ENCODE assay signal across 8 cellular contexts in the genomic region with DNA sequence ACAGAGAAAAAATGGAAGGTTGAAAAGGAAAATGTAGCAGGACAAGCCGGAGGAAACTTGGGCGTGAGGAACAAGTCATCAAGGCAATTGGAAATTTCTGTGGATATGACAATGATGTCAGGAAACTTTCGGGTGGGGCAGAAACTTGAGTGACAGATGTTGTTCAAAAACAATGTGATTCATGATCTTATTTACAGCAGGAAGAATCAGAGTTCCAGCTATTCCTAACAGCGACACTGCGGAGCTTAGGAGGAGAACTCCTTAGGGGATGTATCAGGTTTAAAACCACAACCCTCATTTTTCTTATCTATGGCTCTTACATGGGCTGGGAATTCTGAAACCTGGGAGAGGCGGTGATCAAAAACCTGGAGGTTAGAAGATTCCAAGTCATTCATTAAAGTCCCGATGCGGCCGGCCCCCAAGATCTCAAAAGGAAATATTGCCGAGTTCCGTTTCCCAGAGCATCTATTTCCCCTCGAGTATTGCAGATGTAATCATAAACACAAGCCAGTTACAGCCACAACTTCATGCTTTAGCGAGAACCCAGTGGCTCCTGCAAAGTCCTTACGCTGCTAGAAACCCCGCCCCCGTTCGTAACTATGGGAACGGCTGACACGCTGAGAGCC. TPM values are rescaled to one million over a fixed set of nuclear protein-coding genes. Genes with fewer than 3 reads are reported as not detected.
DNase-seq lines count a peak whose midpoint lies in the region; ATAC-seq and TF ChIP-seq lines count a peak whose summit lies in the region.

No MANE protein-coding gene starts in this region.

- intact Hi-C loops in CD14-positive monocyte (cut with micrococcal nuclease): no loop called here

- H3K36me3 ChIP-seq in NT2/D1 (ENCODE audit: insufficient read depth, insufficient read length, low read length) (no peaks in the 10 kb centered on the region), endodermal cell (ENCODE audit: control insufficient read depth, insufficient read depth, low read length) (no peaks in the 10 kb centered on the region), neural progenitor cell (no peaks in the 10 kb centered on the region)

- H3K4me1 Mint-ChIP-seq in CD14-positive monocyte (peaks cover 36% of the 10 kb centered on the region), endodermal cell (peaks cover 7% of the 10 kb centered on the region), neural progenitor cell (peaks cover 33% of the 10 kb centered on the region)

- H2AFZ ChIP-seq in neural progenitor cell (replicated peaks): peak overlapping the region; percentile 56

- WGBS in endodermal cell (ENCODE audit: insufficient coverage in 1 of 2, insufficient read length in 1 of 2), 2 experiments: 15% methylated on average over 16 to 19 of the region's 19 CpGs

- H3K9ac ChIP-seq in NT2/D1 (ENCODE audit: insufficient read length, low read depth) (peak overlapping the region; percentile 18), endodermal cell (ENCODE audit: extremely low read depth, low read length, poor library complexity, severe bottlenecking) (no peak overlapping the region), neural progenitor cell (no peak overlapping the region)

- H3K36me3 Mint-ChIP-seq in CD14-positive monocyte: peaks cover 3 to 10% of the 10 kb centered on the region in 2 donors
- no peaks in the 10 kb centered on the region for H3K36me3 Mint-ChIP-seq in endodermal cell (ENCODE audit: low read depth)
- peaks cover 8% of the 10 kb centered on the region for H3K36me3 Mint-ChIP-seq in neural progenitor cell

- H3K9me3 ChIP-seq in NT2/D1 (ENCODE audit: insufficient read depth, low read length) (no peaks in the 10 kb centered on the region), endodermal cell (ENCODE audit: control insufficient read depth, low read length) (no peaks in the 10 kb centered on the region), neural progenitor cell (ENCODE audit: low read depth) (no peaks in the 10 kb centered on the region)

- no peaks in the 10 kb centered on the region for H4K20me1 ChIP-seq in neural progenitor cell (ENCODE audit: low read depth)

- H3K27ac Mint-ChIP-seq in CD14-positive monocyte: peak overlapping the region; percentile 79 to 96 (median 91)
- no peak overlapping the region for H3K27ac Mint-ChIP-seq in endodermal cell
- H3K27ac Mint-ChIP-seq in neural progenitor cell: peak overlapping the region; percentile 1

- DNase-seq in CD14-positive monocyte (ENCODE audit: low spot score) (no peak), NT2/D1 (ENCODE audit: low read depth, low spot score) (no peak), endodermal cell (no peak), neural progenitor cell (ENCODE audit: low spot score) (no peak), NCI-H226 (no peak), epidermal melanocyte (ENCODE audit: insufficient read length, low spot score) (no peak), anterior cingulate cortex (lab: John Stamatoyannopoulos, UW) (no peak)

- H3K27me3 ChIP-seq in NT2/D1 (ENCODE audit: insufficient read depth, insufficient read length) (peaks cover 17% of the 10 kb centered on the region), endodermal cell (ENCODE audit: control insufficient read depth, insufficient read depth, low read length, poor library complexity, severe bottlenecking) (peaks cover 38% of the 10 kb centered on the region), neural progenitor cell (peaks cover 35% of the 10 kb centered on the region)

- H3K4me3 ChIP-seq in NT2/D1 (ENCODE audit: insufficient read length, low read depth) (peak overlapping the region; percentile 70), endodermal cell (ENCODE audit: low read length) (peak overlapping the region; percentile 79), neural progenitor cell (peak overlapping the region; percentile 41)

- H3K9me3 Mint-ChIP-seq in CD14-positive monocyte (peaks cover 0 to 5% (median 0%) of the 10 kb centered on the region in 7 donors), endodermal cell (no peaks in the 10 kb centered on the region), neural progenitor cell (no peaks in the 10 kb centered on the region)

- no peak overlapping the region for H3K27ac ChIP-seq in endodermal cell (ENCODE audit: low read depth, low read length)
- H3K27ac ChIP-seq in neural progenitor cell: no peak overlapping the region

- no peaks in the 10 kb centered on the region for H3K79me2 ChIP-seq in neural progenitor cell (ENCODE audit: low read depth)

- peak overlapping the region; percentile 66 to 85 for H3K4me3 Mint-ChIP-seq in CD14-positive monocyte
- H3K4me3 Mint-ChIP-seq in endodermal cell: peak overlapping the region; percentile 59
- peak overlapping the region; percentile 92 for H3K4me3 Mint-ChIP-seq in neural progenitor cell

- no peaks in the 10 kb centered on the region for H3F3A ChIP-seq in neural progenitor cell (ENCODE audit: low read depth)

- ATAC-seq in HG02938 (IDR thresholded peaks at IDR 0.05; ENCODE audit: unreplicated experiment): no peak

- TF ChIP-seq CTCF in CD14-positive monocyte (IDR thresholded peaks at IDR 0.05): no peak
- no peak for TF ChIP-seq CTCF in endodermal cell (conservative IDR thresholded peaks at IDR 0.05)
- no peak for TF ChIP-seq CTCF in neural progenitor cell (IDR thresholded peaks at IDR 0.05)

- peak overlapping the region; percentile 67 for H3K4me2 ChIP-seq in neural progenitor cell

- H3K4me1 ChIP-seq in NT2/D1 (ENCODE audit: insufficient read depth, insufficient read length) (no peaks in the 10 kb centered on the region), endodermal cell (ENCODE audit: control insufficient read depth, insufficient read depth, low read length) (no peaks in the 10 kb centered on the region), neural progenitor cell (peaks cover 7% of the 10 kb centered on the region)

- H3K27me3 Mint-ChIP-seq in CD14-positive monocyte (ENCODE audit: low read depth in 3 of 3): peaks cover 0 to 4% (median 3%) of the 10 kb centered on the region in 3 donors
- H3K27me3 Mint-ChIP-seq in endodermal cell (ENCODE audit: insufficient read depth): peaks cover 23% of the 10 kb centered on the region
- H3K27me3 Mint-ChIP-seq in neural progenitor cell (ENCODE audit: insufficient read depth, low read depth): peaks cover 3% of the 10 kb centered on the region

RNA-seq across cellular contexts. Expression of a gene that starts 0.7 kb away (rescaled TPM):
- polyA plus RNA-seq in CD14-positive monocyte: 10 to 100 TPM; 13.0 to 19.0 TPM
- 1 to 10 TPM; 2.1 TPM for total RNA-seq in endodermal cell
- polyA plus RNA-seq in endodermal cell (2013, experiment 1 of 2): 1.7 TPM
- 2.4 TPM for polyA plus RNA-seq in endodermal cell (2013, experiment 2 of 2)
- total RNA-seq in neural progenitor cell (ENCODE audit: low replicate concordance): 19.9 and 28.2 TPM in 2 replicates
